ENCODE assay signal across 17 cellular contexts in genomic region chr1:109269212-109269980, GRCh38. TPM values are rescaled to one million over a fixed set of nuclear protein-coding genes. Genes with fewer than 3 reads are reported as not detected.
A peak's percentile ranks its signal among the peaks of the same experiment; 100 is the strongest.
DNase-seq lines count a peak whose midpoint lies in the region; ATAC-seq and TF ChIP-seq lines count a peak whose summit lies in the region.
"Had no signal": no experiment of that assay in that cellular context is flagged by ENCODE, and none has a peak within 500 bp of the region (broad histone marks: within the 10 kb centered on the region; RNA-seq: fewer than 3 reads in every experiment).

No MANE protein-coding gene starts in this region.

- DNase-seq in IMR-90 = no peak
- DNase-seq in substantia nigra (lab: John Stamatoyannopoulos, UW) = no peak
- no peak for DNase-seq in osteocyte (ENCODE audit: extremely low spot score, unreplicated experiment)
- DNase-seq: ACHN, DMS79, NCI-H1048, NCI-H1436, NCI-H2029, NCI-H345, NCI-H524 treated with DMSO at 0.1 percent for 48 hours had no signal

- no peak overlapping the region for H3K23ac ChIP-seq in IMR-90 (ENCODE audit: low read depth, low read length)

- no peak overlapping the region for H2BK15ac ChIP-seq in IMR-90 (ENCODE audit: low read depth, low read length)

- H3K4me3 ChIP-seq in IMR-90 (ENCODE audit: insufficient read depth, low read depth, low read length) = no peak overlapping the region

- peaks cover 10% of the 10 kb centered on the region for H3K4me1 Mint-ChIP-seq in osteocyte (ENCODE audit: unreplicated experiment)

- CTCF ChIA-PET in IMR-90 (lab: Yijun Ruan, JAX) = no interaction called here

- no peaks in the 10 kb centered on the region for H3K9me3 Mint-ChIP-seq in osteocyte (ENCODE audit: unreplicated experiment)

- H2BK20ac ChIP-seq in IMR-90 (ENCODE audit: low read depth, low read length) = no peak overlapping the region

- ATAC-seq in IMR-90 (ENCODE audit: low read depth) (no peak), HG03039 (IDR thresholded peaks at IDR 0.05; ENCODE audit: unreplicated experiment) (no peak), GM19035 (IDR thresholded peaks at IDR 0.05; ENCODE audit: unreplicated experiment) (no peak)

- TF ChIP-seq POLR2A in IMR-90 (IDR thresholded peaks at IDR 0.05; ENCODE audit: low read depth, low read length) = no peak

- H3K4ac ChIP-seq in IMR-90 (ENCODE audit: low read depth, low read length) = no peak overlapping the region

- peaks cover 2% of the 10 kb centered on the region; the same call in 1 of the 2 replicates for H3K9me3 ChIP-seq in IMR-90 (ENCODE audit: control insufficient read depth, insufficient read depth, low read length)

- no peaks in the 10 kb centered on the region for H3K9me1 ChIP-seq in IMR-90 (ENCODE audit: insufficient read depth, low read length)

- BruUV-seq in IMR-90 (replicated peaks; lab: Mats Ljungman, UMichigan) = no TSS peak

- no peak overlapping the region for H2BK5ac ChIP-seq in IMR-90 (ENCODE audit: low read depth, low read length, poor library complexity, severe bottlenecking)

- H3K18ac ChIP-seq in IMR-90 (ENCODE audit: low read depth, low read length) = no peak overlapping the region

- H2BK120ac ChIP-seq in IMR-90 (ENCODE audit: low read depth, low read length) = no peak overlapping the region

- no peaks in the 10 kb centered on the region for H3K27me3 Mint-ChIP-seq in osteocyte (ENCODE audit: unreplicated experiment)

- H4K5ac ChIP-seq in IMR-90 (ENCODE audit: low read depth, low read length) = no peak overlapping the region

- TF ChIP-seq RAD21 in IMR-90 (IDR thresholded peaks at IDR 0.05; ENCODE audit: low read length) = no peak

- peaks cover 6% of the 10 kb centered on the region for H3K36me3 Mint-ChIP-seq in osteocyte (ENCODE audit: unreplicated experiment)
- H3K36me3 Mint-ChIP-seq: CD14-positive monocyte had no signal

- H4K8ac ChIP-seq in IMR-90 (ENCODE audit: low read depth in 2 of 2, low read length in 2 of 2) = no peak overlapping the region

- no peak overlapping the region for H3K4me3 Mint-ChIP-seq in osteocyte (ENCODE audit: unreplicated experiment)
- H3K4me3 Mint-ChIP-seq: CD14-positive monocyte had no signal

- POLR2A ChIA-PET in IMR-90 (lab: Charles Lee; ENCODE audit: unreplicated experiment) = no interaction called here

- H4K20me1 ChIP-seq in IMR-90 (ENCODE audit: insufficient read depth, low read length) = no peaks in the 10 kb centered on the region

- in situ Hi-C loops in IMR-90 (cut with MboI; ENCODE audit: low sequenced_read_pairs) = loop anchor here (10.0 kb wide), 1 partner anchor 265 kb away; the partner anchor contains the start of gene GPR61

- peak overlapping the region; percentile 58 for H2AFZ ChIP-seq in IMR-90 (replicated peaks; ENCODE audit: low read length, poor library complexity)

- no peak overlapping the region for H3K4me2 ChIP-seq in IMR-90 (ENCODE audit: low read depth, low read length)

- intact Hi-C loops in IMR-90 (cut with micrococcal nuclease) = no loop called here

- dilution Hi-C loops in IMR-90 (cut with HindIII; ENCODE audit: low sequenced_read_pairs, unreplicated experiment) = no loop called here

- no peaks in the 10 kb centered on the region for H3K27me3 ChIP-seq in IMR-90 (ENCODE audit: control insufficient read depth, insufficient read depth, low read length)
- H3K27me3 ChIP-seq in layer of hippocampus (ENCODE audit: control insufficient read depth, insufficient read depth, low read length) = no peaks in the 10 kb centered on the region

- no peak for TF ChIP-seq CTCF in IMR-90 (conservative IDR thresholded peaks at IDR 0.05; ENCODE audit: low read depth, low read length)
- TF ChIP-seq CTCF in osteocyte (IDR thresholded peaks at IDR 0.05) = no peak

- no peak overlapping the region for H3K56ac ChIP-seq in IMR-90 (ENCODE audit: extremely low read depth, insufficient read depth, low read length)

- no peak overlapping the region for H3K14ac ChIP-seq in IMR-90 (replicated peaks; ENCODE audit: low read depth, low read length)

- peaks cover 2% of the 10 kb centered on the region for H3K4me1 ChIP-seq in IMR-90 (ENCODE audit: control insufficient read depth, insufficient read depth, low read length)

- no peak overlapping the region for H3K9ac ChIP-seq in IMR-90 (ENCODE audit: low read depth, low read length)

- WGBS in IMR-90 (ENCODE audit: extremely low coverage in 2 of 2, insufficient read length in 1 of 2), 2 experiments = 95% methylated on average over 19 of the region's 33 CpGs; no CpG with 5 or more reads in 1 of the 2 experiments

- no peak overlapping the region for H2AK9ac ChIP-seq in IMR-90 (replicated peaks; ENCODE audit: low read depth, low read length, poor library complexity)

- H3K27ac ChIP-seq in IMR-90 (ENCODE audit: insufficient read depth, low read length) (no peak overlapping the region), angular gyrus (ENCODE audit: low read depth, low read length) (peak overlapping the region; percentile 90), layer of hippocampus (ENCODE audit: low read depth, low read length) (peak overlapping the region; percentile 88), substantia nigra (ENCODE audit: low read depth, low read length, poor library complexity, severe bottlenecking) (peak overlapping the region; percentile 93)

- peak overlapping the region; percentile 8; the same call in 1 of the 2 replicates for H2AK5ac ChIP-seq in IMR-90 (ENCODE audit: low read depth, low read length)

- H3K36me3 ChIP-seq in IMR-90 (ENCODE audit: control insufficient read depth, insufficient read depth, low read length) = peaks cover 2% of the 10 kb centered on the region; the same call in 1 of the 2 replicates

- no peaks in the 10 kb centered on the region for H3K79me1 ChIP-seq in IMR-90 (ENCODE audit: low read depth in 1 of 2, low read length in 2 of 2)

- H3K27ac Mint-ChIP-seq in osteocyte (ENCODE audit: unreplicated experiment) = no peak overlapping the region

- no peak overlapping the region for H4K91ac ChIP-seq in IMR-90 (ENCODE audit: insufficient read depth, low read depth, low read length)

TF ChIP-seq in IMR-90, 13 proteins besides CTCF, POLR2A, EP300 and RAD21:
- TF ChIP-seq SMC3 (IDR thresholded peaks at IDR 0.05; ENCODE audit: low read depth, low read length) = no peak
- no peak for TF ChIP-seq CEBPB (IDR thresholded peaks at IDR 0.05; ENCODE audit: low read depth, low read length)
- TF ChIP-seq MXI1 (IDR thresholded peaks at IDR 0.05; ENCODE audit: borderline replicate concordance, low read depth, low read length) = no peak
- no peak for TF ChIP-seq CHD1 (IDR thresholded peaks at IDR 0.05; ENCODE audit: low read depth, low read length)
- no peak for TF ChIP-seq ELK1 (IDR thresholded peaks at IDR 0.05; ENCODE audit: borderline replicate concordance, low read depth, low read length)
- no peak for TF ChIP-seq USF2 (IDR thresholded peaks at IDR 0.05; ENCODE audit: low read depth, low read length)
- TF ChIP-seq RFX5 (IDR thresholded peaks at IDR 0.05; ENCODE audit: low read depth, low read length) = no peak
- no peak for TF ChIP-seq BHLHE40 (IDR thresholded peaks at IDR 0.05; ENCODE audit: low read depth, low read length)
- no peak for TF ChIP-seq MAZ (IDR thresholded peaks at IDR 0.05; ENCODE audit: borderline replicate concordance, low read depth, low read length)
TF ChIP-seq in IMR-90: peak in this region for 0.

RNA-seq across cellular contexts. Expression of gene PSRC1, which starts 13.5 kb away (rescaled TPM):
- 34.6 and 36.4 TPM in 2 replicates for total RNA-seq in IMR-90 (2012; rRNA removed)
- polyA plus RNA-seq in IMR-90 (2012; rRNA removed) = 40.3 and 42.1 TPM in 2 replicates
- 20.2 and 35.7 TPM in 2 replicates for polyA plus RNA-seq in IMR-90 (2012; cell fraction: cytosol; rRNA removed)
- 123 and 134 TPM in 2 replicates for polyA plus RNA-seq in IMR-90 (2012; cell fraction: nucleus; rRNA removed; ENCODE audit: low replicate concordance)
- total RNA-seq in osteocyte = 7.7 and 9.3 TPM in 2 replicates

RNA-seq across cellular contexts. Expression of gene CELSR2, which starts 20.1 kb away (rescaled TPM):
- 1.1 and 1.3 TPM in 2 replicates for total RNA-seq in IMR-90 (2012; rRNA removed)
- 5.0 and 5.3 TPM in 2 replicates for polyA plus RNA-seq in IMR-90 (2012; rRNA removed)
- 2.5 and 5.4 TPM in 2 replicates for polyA plus RNA-seq in IMR-90 (2012; cell fraction: cytosol; rRNA removed)
- polyA plus RNA-seq in IMR-90 (2012; cell fraction: nucleus; rRNA removed; ENCODE audit: low replicate concordance) = 10.8 and 19.0 TPM in 2 replicates
- 10.3 and 10.5 TPM in 2 replicates for total RNA-seq in osteocyte

RNA-seq across cellular contexts. Expression of gene MYBPHL, which starts 37.4 kb away (rescaled TPM):
- total RNA-seq in IMR-90 (2012; rRNA removed) (not detected in 2 replicates), osteocyte (not detected in 2 replicates)
- 0.07 TPM in 1 of 2 replicates, not detected in the other for polyA plus RNA-seq in IMR-90 (2012; rRNA removed)
- 0.02 TPM in 1 of 2 replicates, not detected in the other for polyA plus RNA-seq in IMR-90 (2012; cell fraction: cytosol; rRNA removed)
- 0.16 and 0.31 TPM in 2 replicates for polyA plus RNA-seq in IMR-90 (2012; cell fraction: nucleus; rRNA removed; ENCODE audit: low replicate concordance)
- total RNA-seq: H4, M059J had no signal

RNA-seq across cellular contexts. Expression of gene SARS1, which starts 55.7 kb away (rescaled TPM):
- total RNA-seq in IMR-90 (2012; rRNA removed) = 348 and 373 TPM in 2 replicates
- 214 and 231 TPM in 2 replicates for polyA plus RNA-seq in IMR-90 (2012; rRNA removed)
- 117 and 193 TPM in 2 replicates for polyA plus RNA-seq in IMR-90 (2012; cell fraction: cytosol; rRNA removed)
- polyA plus RNA-seq in IMR-90 (2012; cell fraction: nucleus; rRNA removed; ENCODE audit: low replicate concordance) = 152 and 416 TPM in 2 replicates
- 364 and 396 TPM in 2 replicates for total RNA-seq in osteocyte
